ENCODE assay signal across 1 cellular context in the genomic region with DNA sequence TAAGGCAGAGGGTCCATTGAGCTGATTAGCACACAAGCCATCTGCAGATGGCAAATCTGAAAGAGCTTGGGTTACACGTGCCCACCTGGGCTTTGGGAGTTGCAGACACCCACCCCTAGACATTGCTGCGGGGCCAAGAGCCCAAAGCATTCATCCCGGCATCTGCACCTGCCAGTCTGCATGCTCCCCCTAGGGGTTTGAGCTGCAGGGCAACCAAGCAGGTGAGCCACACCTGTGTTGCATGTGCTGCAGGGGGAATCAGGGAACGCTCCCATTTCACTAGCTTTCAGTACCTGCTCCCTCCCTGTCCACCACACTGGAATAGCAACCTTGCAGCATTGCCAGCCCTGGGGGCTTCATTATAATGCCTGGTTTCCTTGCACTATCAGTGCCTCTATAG.
TF ChIP-seq lines count a peak whose summit lies in the region.

No MANE protein-coding gene starts in this region.

TF ChIP-seq in GM23338, 12 proteins besides CTCF, POLR2A, EP300 and RAD21 (continued from another document):
- no peak for TF ChIP-seq REST (IDR thresholded peaks at IDR 0.05; ENCODE audit: unreplicated experiment)
- no peak for TF ChIP-seq POLR2AphosphoS5 (IDR thresholded peaks at IDR 0.05; ENCODE audit: low read depth)
- TF ChIP-seq EZH2phosphoT487 (IDR thresholded peaks at IDR 0.05; ENCODE audit: unreplicated experiment) = no peak
- TF ChIP-seq STAT1 (IDR thresholded peaks at IDR 0.05; ENCODE audit: unreplicated experiment) = no peak
- no peak for TF ChIP-seq CREB1 (CRISPR knock-in tag; IDR thresholded peaks at IDR 0.05; ENCODE audit: low read depth)
- no peak for TF ChIP-seq EZH2 (IDR thresholded peaks at IDR 0.05; ENCODE audit: low read depth, unreplicated experiment)
- no peak for TF ChIP-seq JUNB (IDR thresholded peaks at IDR 0.05; ENCODE audit: unreplicated experiment)
- TF ChIP-seq ZNF331 (CRISPR knock-in tag; IDR thresholded peaks at IDR 0.05; ENCODE audit: low read depth) = no peak
- no peak for TF ChIP-seq ETS1 (IDR thresholded peaks at IDR 0.05)
- TF ChIP-seq, protein P1, sequence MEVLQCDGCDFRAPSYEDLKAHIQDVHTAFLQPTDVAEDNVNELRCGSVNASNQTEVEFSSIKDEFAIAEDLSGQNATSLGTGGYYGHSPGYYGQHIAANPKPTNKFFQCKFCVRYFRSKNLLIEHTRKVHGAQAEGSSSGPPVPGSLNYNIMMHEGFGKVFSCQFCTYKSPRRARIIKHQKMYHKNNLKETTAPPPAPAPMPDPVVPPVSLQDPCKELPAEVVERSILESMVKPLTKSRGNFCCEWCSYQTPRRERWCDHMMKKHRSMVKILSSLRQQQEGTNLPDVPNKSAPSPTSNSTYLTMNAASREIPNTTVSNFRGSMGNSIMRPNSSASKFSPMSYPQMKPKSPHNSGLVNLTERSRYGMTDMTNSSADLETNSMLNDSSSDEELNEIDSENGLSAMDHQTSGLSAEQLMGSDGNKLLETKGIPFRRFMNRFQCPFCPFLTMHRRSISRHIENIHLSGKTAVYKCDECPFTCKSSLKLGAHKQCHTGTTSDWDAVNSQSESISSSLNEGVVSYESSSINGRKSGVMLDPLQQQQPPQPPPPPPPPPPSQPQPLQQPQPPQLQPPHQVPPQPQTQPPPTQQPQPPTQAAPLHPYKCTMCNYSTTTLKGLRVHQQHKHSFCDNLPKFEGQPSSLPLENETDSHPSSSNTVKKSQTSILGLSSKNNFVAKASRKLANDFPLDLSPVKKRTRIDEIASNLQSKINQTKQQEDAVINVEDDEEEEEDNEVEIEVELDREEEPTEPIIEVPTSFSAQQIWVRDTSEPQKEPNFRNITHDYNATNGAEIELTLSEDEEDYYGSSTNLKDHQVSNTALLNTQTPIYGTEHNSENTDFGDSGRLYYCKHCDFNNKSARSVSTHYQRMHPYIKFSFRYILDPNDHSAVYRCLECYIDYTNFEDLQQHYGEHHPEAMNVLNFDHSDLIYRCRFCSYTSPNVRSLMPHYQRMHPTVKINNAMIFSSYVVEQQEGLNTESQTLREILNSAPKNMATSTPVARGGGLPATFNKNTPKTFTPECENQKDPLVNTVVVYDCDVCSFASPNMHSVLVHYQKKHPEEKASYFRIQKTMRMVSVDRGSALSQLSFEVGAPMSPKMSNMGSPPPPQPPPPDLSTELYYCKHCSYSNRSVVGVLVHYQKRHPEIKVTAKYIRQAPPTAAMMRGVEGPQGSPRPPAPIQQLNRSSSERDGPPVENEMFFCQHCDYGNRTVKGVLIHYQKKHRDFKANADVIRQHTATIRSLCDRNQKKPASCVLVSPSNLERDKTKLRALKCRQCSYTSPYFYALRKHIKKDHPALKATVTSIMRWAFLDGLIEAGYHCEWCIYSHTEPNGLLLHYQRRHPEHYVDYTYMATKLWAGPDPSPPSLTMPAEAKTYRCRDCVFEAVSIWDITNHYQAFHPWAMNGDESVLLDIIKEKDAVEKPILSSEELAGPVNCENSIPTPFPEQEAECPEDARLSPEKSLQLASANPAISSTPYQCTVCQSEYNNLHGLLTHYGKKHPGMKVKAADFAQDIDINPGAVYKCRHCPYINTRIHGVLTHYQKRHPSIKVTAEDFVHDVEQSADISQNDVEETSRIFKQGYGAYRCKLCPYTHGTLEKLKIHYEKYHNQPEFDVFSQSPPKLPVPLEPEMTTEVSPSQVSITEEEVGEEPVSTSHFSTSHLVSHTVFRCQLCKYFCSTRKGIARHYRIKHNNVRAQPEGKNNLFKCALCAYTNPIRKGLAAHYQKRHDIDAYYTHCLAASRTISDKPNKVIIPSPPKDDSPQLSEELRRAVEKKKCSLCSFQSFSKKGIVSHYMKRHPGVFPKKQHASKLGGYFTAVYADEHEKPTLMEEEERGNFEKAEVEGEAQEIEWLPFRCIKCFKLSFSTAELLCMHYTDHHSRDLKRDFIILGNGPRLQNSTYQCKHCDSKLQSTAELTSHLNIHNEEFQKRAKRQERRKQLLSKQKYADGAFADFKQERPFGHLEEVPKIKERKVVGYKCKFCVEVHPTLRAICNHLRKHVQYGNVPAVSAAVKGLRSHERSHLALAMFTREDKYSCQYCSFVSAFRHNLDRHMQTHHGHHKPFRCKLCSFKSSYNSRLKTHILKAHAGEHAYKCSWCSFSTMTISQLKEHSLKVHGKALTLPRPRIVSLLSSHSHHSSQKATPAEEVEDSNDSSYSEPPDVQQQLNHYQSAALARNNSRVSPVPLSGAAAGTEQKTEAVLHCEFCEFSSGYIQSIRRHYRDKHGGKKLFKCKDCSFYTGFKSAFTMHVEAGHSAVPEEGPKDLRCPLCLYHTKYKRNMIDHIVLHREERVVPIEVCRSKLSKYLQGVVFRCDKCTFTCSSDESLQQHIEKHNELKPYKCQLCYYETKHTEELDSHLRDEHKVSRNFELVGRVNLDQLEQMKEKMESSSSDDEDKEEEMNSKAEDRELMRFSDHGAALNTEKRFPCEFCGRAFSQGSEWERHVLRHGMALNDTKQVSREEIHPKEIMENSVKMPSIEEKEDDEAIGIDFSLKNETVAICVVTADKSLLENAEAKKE (CRISPR knock-in tag; IDR thresholded peaks at IDR 0.05) = no peak
- no peak for TF ChIP-seq ZNF114 (CRISPR knock-in tag; IDR thresholded peaks at IDR 0.05)
